Comparison of ENCODE assay signal across 11 cellular contexts in genomic region chr1:203597386-203598040, GRCh38. TPM values are rescaled to one million over a fixed set of nuclear protein-coding genes. Genes with fewer than 3 reads are reported as not detected.
DNase-seq lines count a peak whose midpoint lies in the region; ATAC-seq, FAIRE-seq and TF ChIP-seq lines count a peak whose summit lies in the region.
"Had no signal": no experiment of that assay in that cellular context is flagged by ENCODE, and none has a peak within 500 bp of the region (broad histone marks: within the 10 kb centered on the region; RNA-seq: fewer than 3 reads in every experiment).

No MANE protein-coding gene starts in this region.

- H3K36me3 Mint-ChIP-seq in brain, result no peaks in the 10 kb centered on the region

- 47% methylated on average over 11 of the region's 11 CpGs for WGBS in smooth muscle cell (ENCODE audit: low lambda C conversion rate)

- H3K27ac Mint-ChIP-seq in brain, result peak overlapping the region; percentile 92 to 99 (median 96)

- no peaks in the 10 kb centered on the region for H4K20me1 ChIP-seq in smooth muscle cell (ENCODE audit: low read depth)

- H3K27me3 ChIP-seq in left lung (no peaks in the 10 kb centered on the region), smooth muscle cell (ENCODE audit: low read depth) (no peaks in the 10 kb centered on the region)

- intact Hi-C loops in left lung (cut with DNase I), result no loop called here

- H3K4me2 ChIP-seq in smooth muscle cell, result peak overlapping the region; percentile 37

- peak overlapping the region; percentile 21 for H3K9ac ChIP-seq in smooth muscle cell (ENCODE audit: low read depth)

- DNase-seq in NCI-H1694 (lab: John Stamatoyannopoulos, UW), result peak; percentile 53
- DNase-seq in left lung, result no peak
- no peak for DNase-seq in smooth muscle cell (lab: John Stamatoyannopoulos, UW; ENCODE audit: unreplicated experiment)
- DNase-seq in urothelium cell line (ENCODE audit: low spot score), result no peak
- DNase-seq in COLO668 (lab: John Stamatoyannopoulos, UW; ENCODE audit: unreplicated experiment), result no peak
- no peak for DNase-seq in ACHN
- DNase-seq: activated CD8-positive, alpha-beta memory T cell treated with anti-CD3 and anti-CD28 coated beads, Interleukin-2, amount 50 U/mL, for 4 hours had no signal

- H3K9me3 ChIP-seq in left lung, result no peaks in the 10 kb centered on the region
- H3K9me3 ChIP-seq in smooth muscle cell (replicated peaks; ENCODE audit: low read depth), result no peaks in the 10 kb centered on the region

- H3F3A ChIP-seq in smooth muscle cell (ENCODE audit: low read depth), result peaks cover 45% of the 10 kb centered on the region

- peaks cover 3% of the 10 kb centered on the region for H3K27me3 Mint-ChIP-seq in brain

- peaks cover 73% of the 10 kb centered on the region for H3K4me1 Mint-ChIP-seq in brain

- H3K9me3 Mint-ChIP-seq in brain, result peaks cover 0 to 8% (median 0%) of the 10 kb centered on the region in 5 experiments

- TF ChIP-seq CTCF in brain (conservative IDR thresholded peaks at IDR 0.05) (no peak), left lung (IDR thresholded peaks at IDR 0.05) (no peak), smooth muscle cell (IDR thresholded peaks at IDR 0.05; ENCODE audit: borderline replicate concordance, insufficient read depth, poor library complexity, severe bottlenecking) (no peak)

- FAIRE-seq in urothelium cell line (lab: Jason Lieb, UNC), result no peak

- H3K4me3 Mint-ChIP-seq in brain, result peak overlapping the region; percentile 14 to 52 (median 38)

- H3K79me2 ChIP-seq in smooth muscle cell (ENCODE audit: low read depth), result no peaks in the 10 kb centered on the region

- H2AFZ ChIP-seq in smooth muscle cell (ENCODE audit: low read depth), result peak overlapping the region; percentile 4

- H3K36me3 ChIP-seq in left lung (no peaks in the 10 kb centered on the region), smooth muscle cell (ENCODE audit: low read depth) (no peaks in the 10 kb centered on the region)

- no peak for TF ChIP-seq POLR2A in GM18505 (IDR thresholded peaks at IDR 0.05; ENCODE audit: borderline replicate concordance, extremely low read depth, insufficient read depth, insufficient read length)

- H3K27ac ChIP-seq in left lung (no peak overlapping the region), smooth muscle cell (ENCODE audit: low read depth) (peak overlapping the region; percentile 10)
- H3K27ac ChIP-seq: skin epidermis, VCaP had no signal

- in situ Hi-C loops in ACHN (cut with HindIII; ENCODE audit: low pct_ligation_motif_present, low pct_unique_long_range_greater_than_20kb, low sequenced_read_pairs), result no loop called here

- H3K4me3 ChIP-seq in left lung (no peak overlapping the region), smooth muscle cell (no peak overlapping the region)
- H3K4me3 ChIP-seq: skin epidermis had no signal

- peaks cover 2 to 17% of the 10 kb centered on the region in 2 donors for H3K4me1 ChIP-seq in left lung
- H3K4me1 ChIP-seq in smooth muscle cell (ENCODE audit: low read depth), result peaks cover 44% of the 10 kb centered on the region

- peak; percentile 22 for ATAC-seq in left lung
- no peak for ATAC-seq in GM18505 (IDR thresholded peaks at IDR 0.05; ENCODE audit: unreplicated experiment)

RNA-seq across cellular contexts. Expression of gene ATP2B4, which starts 29.1 kb away (rescaled TPM):
- polyA plus RNA-seq in brain (ENCODE audit: insufficient read depth, low read depth, low replicate concordance), result 95.2 TPM
- 100 to 1,000 TPM; 109 to 128 TPM for total RNA-seq in left lung
- 104 and 113 TPM in 2 replicates for total RNA-seq in smooth muscle cell
- polyA plus RNA-seq in smooth muscle cell, result 31.1 and 49.3 TPM in 2 replicates
